9 cellular contexts compared by ENCODE assay signal in the genomic region with DNA sequence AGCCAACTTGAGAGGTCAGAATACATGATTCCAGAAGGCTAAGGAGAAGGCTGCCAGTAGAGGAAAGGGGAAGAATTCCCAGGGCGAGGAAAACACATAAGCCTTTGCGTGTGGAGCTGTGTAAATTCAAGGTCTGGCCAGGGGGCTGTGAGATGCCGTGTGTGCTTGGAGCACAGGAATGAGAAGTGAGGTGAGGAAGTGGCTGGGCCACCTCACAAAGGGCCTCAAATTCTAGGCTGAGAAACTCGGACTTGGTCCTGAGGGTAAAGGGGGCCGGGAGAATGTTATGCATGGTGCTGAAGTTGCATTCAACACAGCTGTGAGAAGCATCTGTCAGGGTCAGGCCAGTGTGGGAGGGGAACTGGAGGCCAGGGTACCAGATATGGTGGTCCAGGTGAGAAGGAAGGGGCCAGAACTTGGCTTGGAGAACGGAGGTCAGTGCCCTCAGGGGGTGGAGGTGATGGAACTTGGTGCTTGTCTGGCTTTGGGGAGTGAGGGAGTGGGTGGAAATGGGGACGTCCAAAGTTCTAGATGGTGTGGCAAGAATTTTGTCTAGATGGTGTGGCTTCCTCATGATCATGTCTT. TPM values are rescaled to one million over a fixed set of nuclear protein-coding genes. Genes with fewer than 3 reads are reported as not detected.
DNase-seq lines count a peak whose midpoint lies in the region; ATAC-seq and TF ChIP-seq lines count a peak whose summit lies in the region.
"Had no signal": no experiment of that assay in that cellular context is flagged by ENCODE, and none has a peak within 500 bp of the region (broad histone marks: within the 10 kb centered on the region; RNA-seq: fewer than 3 reads in every experiment).

No MANE protein-coding gene starts in this region.

- no peaks in the 10 kb centered on the region for H3K27me3 Mint-ChIP-seq in CD4-positive, alpha-beta T cell

- intact Hi-C loops in CD4-positive, alpha-beta T cell (cut with DNase I, micrococcal nuclease), result loop anchor here (1.0 to 10.0 kb wide), 5 partner anchors 39 to 381 kb away; partner anchors contain the start of genes PPP6R1 (in 2 of the 2), EPN1 (in 1 of the 2), UBE2S (in 1 of the 2) and ZNF579 (in 1 of the 2)
- intact Hi-C loops in PC-9 (cut with micrococcal nuclease; ENCODE audit: unreplicated experiment), result loop anchor here (2.0 to 10.0 kb wide), 5 partner anchors 19 to 1459 kb away; partner anchors contain the start of gene U2AF2

- H3K4me3 ChIP-seq in PC-9, result peak overlapping the region; percentile 89
- H3K4me3 ChIP-seq in osteoblast (ENCODE audit: insufficient read depth, low read length), result peak overlapping the region; percentile 97

- peak overlapping the region; percentile 96 for H3K4me3 Mint-ChIP-seq in CD4-positive, alpha-beta T cell

- BruUV-seq in PC-9 (replicated peaks; lab: Mats Ljungman, UMichigan), result no TSS peak

- no peak for DNase-seq in CD4-positive, alpha-beta T cell
- DNase-seq in PC-9, result no peak
- DNase-seq in epithelial cell of prostate (ENCODE audit: low read depth, low spot score), result no peak
- DNase-seq in osteoblast (ENCODE audit: insufficient read length, low spot score, missing footprints), result peak; percentile 82
- no peak for DNase-seq in HK-2 (ENCODE audit: unreplicated experiment)
- DNase-seq in NCI-H187 (lab: John Stamatoyannopoulos, UW), result no peak
- DNase-seq in ACHN, result no peak
- DNase-seq: NCI-H69 had no signal

- H3K79me2 ChIP-seq in PC-9 (ENCODE audit: low read depth) (peaks cover 34% of the 10 kb centered on the region), osteoblast (ENCODE audit: insufficient read depth, low read length) (peaks cover 43% of the 10 kb centered on the region)

- peak overlapping the region; percentile 99 for H3K27ac Mint-ChIP-seq in CD4-positive, alpha-beta T cell

- H3K9me3 ChIP-seq in CD4-positive, alpha-beta T cell (ENCODE audit: control insufficient read depth, low read length), result no peaks in the 10 kb centered on the region
- H3K9me3 ChIP-seq in PC-9 (ENCODE audit: insufficient read depth, low read depth) (no peaks in the 10 kb centered on the region), osteoblast (ENCODE audit: low read depth, low read length) (no peaks in the 10 kb centered on the region)

- H3K36me3 Mint-ChIP-seq in CD4-positive, alpha-beta T cell (ENCODE audit: low read depth), result peaks cover 35% of the 10 kb centered on the region

- no peak for TF ChIP-seq CTCF in CD4-positive, alpha-beta T cell (IDR thresholded peaks at IDR 0.05)
- no peak for TF ChIP-seq CTCF in PC-9 (conservative IDR thresholded peaks at IDR 0.05)
- no peak for TF ChIP-seq CTCF in osteoblast (IDR thresholded peaks at IDR 0.05; ENCODE audit: extremely low read depth, low read depth, low read length)

- H3K36me3 ChIP-seq in PC-9 (ENCODE audit: low read depth), result peaks cover 3% of the 10 kb centered on the region; the same call in 1 of the 2 replicates
- H3K36me3 ChIP-seq in osteoblast (ENCODE audit: insufficient read depth, low read length), result no peaks in the 10 kb centered on the region

- ATAC-seq in CD4-positive, alpha-beta T cell (ENCODE audit: poor library complexity), result no peak
- no peak for ATAC-seq in HG02852 (IDR thresholded peaks at IDR 0.05; ENCODE audit: unreplicated experiment)

- peaks cover 46% of the 10 kb centered on the region; the same call in 1 of the 2 replicates for H3F3A ChIP-seq in PC-9 (ENCODE audit: insufficient read depth, low read depth)

- H3K4me1 Mint-ChIP-seq in CD4-positive, alpha-beta T cell (ENCODE audit: low read depth), result peaks cover 68% of the 10 kb centered on the region

- H3K4me2 ChIP-seq in PC-9 (peak overlapping the region; percentile 92), osteoblast (ENCODE audit: insufficient read depth, low read length) (peak overlapping the region; percentile 93)

- H3K9me2 ChIP-seq in PC-9 (ENCODE audit: insufficient read depth), result no peaks in the 10 kb centered on the region

- peaks cover 3% of the 10 kb centered on the region; the same call in 1 of the 2 replicates for H4K20me1 ChIP-seq in PC-9 (ENCODE audit: insufficient read depth)
- peaks cover 7% of the 10 kb centered on the region for H4K20me1 ChIP-seq in osteoblast (ENCODE audit: insufficient read depth, low read length)

- no peaks in the 10 kb centered on the region for H3K27me3 ChIP-seq in CD4-positive, alpha-beta T cell (ENCODE audit: control insufficient read depth, insufficient read depth, low read length)
- no peaks in the 10 kb centered on the region for H3K27me3 ChIP-seq in PC-9 (ENCODE audit: insufficient read depth, low read depth)
- H3K27me3 ChIP-seq in osteoblast (ENCODE audit: insufficient read depth, low read length), result no peaks in the 10 kb centered on the region

- H3K4me1 ChIP-seq in PC-9 (replicated peaks; ENCODE audit: insufficient read depth) (peaks cover 12% of the 10 kb centered on the region), osteoblast (ENCODE audit: insufficient read depth, low read length) (peaks cover 21% of the 10 kb centered on the region)

- H3K9me3 Mint-ChIP-seq in CD4-positive, alpha-beta T cell, result peaks cover 3% of the 10 kb centered on the region

- peak overlapping the region; percentile 100 for H3K27ac ChIP-seq in CD4-positive, alpha-beta T cell (ENCODE audit: low read depth, low read length)
- H3K27ac ChIP-seq in PC-9, result no peak overlapping the region
- peak overlapping the region; percentile 72 for H3K27ac ChIP-seq in epithelial cell of prostate
- H3K27ac ChIP-seq in osteoblast (ENCODE audit: low read depth, low read length), result peak overlapping the region; percentile 99

- POLR2A ChIA-PET in CD4-positive, alpha-beta T cell (lab: Charles Lee), result interaction anchor here (0.5 to 3.1 kb wide), 9 partner anchors 11 to 174 kb away, joined by 3 to 17 read pairs (median 5); partner anchors contain the start of genes FIZ1, ISOC2, U2AF2 and ZNF628
- POLR2A ChIA-PET in PC-9 (lab: Charles Lee; ENCODE audit: unreplicated experiment), result interaction anchor here (0.7 kb wide), 1 partner anchor 12 kb away, joined by 8 read pairs; the partner anchor contains the start of gene ZNF784

- in situ Hi-C loops in ACHN (cut with HindIII; ENCODE audit: low pct_ligation_motif_present, low pct_unique_long_range_greater_than_20kb, low sequenced_read_pairs), result no loop called here

- no peak overlapping the region for H2AFZ ChIP-seq in PC-9
- H2AFZ ChIP-seq in osteoblast (ENCODE audit: low read length), result no peak overlapping the region

- CTCF ChIA-PET in CD4-positive, alpha-beta T cell (lab: Charles Lee), result interaction anchor here (1.1 to 5.0 kb wide), 5 partner anchors 18 to 132 kb away, joined by 3 to 29 read pairs (median 3); partner anchors contain the start of genes FIZ1 and U2AF2
- CTCF ChIA-PET in PC-9 (lab: Charles Lee), result no interaction called here

RNA-seq across cellular contexts. Expression of gene ZNF580, which starts 4.9 kb away (rescaled TPM):
- 10 to 100 TPM; 45.2 to 46.6 TPM for total RNA-seq in CD4-positive, alpha-beta T cell
- 56.6 and 64.7 TPM in 2 replicates for total RNA-seq in PC-9 (2021)
- total RNA-seq in osteoblast, result 6.5 and 8.3 TPM in 2 replicates

RNA-seq across cellular contexts. Expression of gene ZNF581, which starts 7.5 kb away (rescaled TPM):
- 10 to 100 TPM; 23.1 to 24.7 TPM for total RNA-seq in CD4-positive, alpha-beta T cell
- total RNA-seq in PC-9 (2021) (53.5 and 81.9 TPM in 2 replicates), osteoblast (25.7 and 28.6 TPM in 2 replicates)

RNA-seq across cellular contexts. Expression of gene ZNF784, which starts 11.6 kb away (rescaled TPM):
- total RNA-seq in CD4-positive, alpha-beta T cell, result 10 to 100 TPM; 11.2 to 11.8 TPM
- total RNA-seq in PC-9 (2021), result 5.4 and 7.7 TPM in 2 replicates
- 6.5 and 8.7 TPM in 2 replicates for total RNA-seq in osteoblast

RNA-seq across cellular contexts. Expression of gene CCDC106, which starts 12.1 kb away (rescaled TPM):
- total RNA-seq in CD4-positive, alpha-beta T cell, result 1 to 10 TPM; 1.7 to 1.8 TPM
- total RNA-seq in PC-9 (2021) (3.2 and 6.7 TPM in 2 replicates), osteoblast (10.5 and 13.3 TPM in 2 replicates)

RNA-seq across cellular contexts. Expression of gene U2AF2, which starts 18.9 kb away (rescaled TPM):
- total RNA-seq in CD4-positive, alpha-beta T cell, result 100 to 1,000 TPM; 209 to 212 TPM
- total RNA-seq in PC-9 (2021) (252 and 323 TPM in 2 replicates), osteoblast (64.5 and 70.2 TPM in 2 replicates)
